In genomic region chr6:47180633-47181032, GRCh38 we compare ENCODE assay signal across 12 cellular contexts.
DNase-seq lines count a peak whose midpoint lies in the region; ATAC-seq, FAIRE-seq and TF ChIP-seq lines count a peak whose summit lies in the region.
"Had no signal": no experiment of that assay in that cellular context is flagged by ENCODE, and none has a peak within 500 bp of the region (broad histone marks: within the 10 kb centered on the region; RNA-seq: fewer than 3 reads in every experiment).

No MANE protein-coding gene starts in this region.

- H3K9ac ChIP-seq in keratinocyte (ENCODE audit: control insufficient read depth, extremely low read depth, insufficient read depth, low read length) = no peak overlapping the region
- no peak overlapping the region for H3K9ac ChIP-seq in kidney (ENCODE audit: low read length in 2 of 2)

- no peak overlapping the region for H2AFZ ChIP-seq in keratinocyte (ENCODE audit: control insufficient read depth, low read length)

- no peaks in the 10 kb centered on the region for H4K20me1 ChIP-seq in keratinocyte (ENCODE audit: control insufficient read depth, extremely low read depth, insufficient read depth, low read length)

- peaks cover 11% of the 10 kb centered on the region for H3K4me1 ChIP-seq in keratinocyte (ENCODE audit: control insufficient read depth, extremely low read depth, insufficient read depth, low read length)
- no peaks in the 10 kb centered on the region for H3K4me1 ChIP-seq in kidney (ENCODE audit: control insufficient read depth in 1 of 2, insufficient read depth in 1 of 2, low read depth in 1 of 2, low read length in 2 of 2)
- H3K4me1 ChIP-seq: spleen had no signal

- H3K27me3 ChIP-seq in keratinocyte (ENCODE audit: control insufficient read depth, extremely low read depth, insufficient read depth, low read length) = no peaks in the 10 kb centered on the region
- H3K27me3 ChIP-seq: MG63, spleen had no signal

- intact Hi-C loops in kidney (cut with DNase I) = no loop called here

- no peaks in the 10 kb centered on the region for H3K79me2 ChIP-seq in keratinocyte (ENCODE audit: control insufficient read depth, insufficient read depth, low read length)

- TF ChIP-seq CTCF in keratinocyte (optimal IDR thresholded peaks at IDR 0.05 in 1 of 3, IDR thresholded peaks at IDR 0.05 in 1 of 3, conservative IDR thresholded peaks at IDR 0.05 in 1 of 3; ENCODE audit: extremely low read depth in 1 of 3, insufficient read depth in 2 of 3, low read length in 3 of 3) (peak in 2 of 3 experiments; percentile 28 to 43), kidney (IDR thresholded peaks at IDR 0.05; ENCODE audit: borderline replicate concordance, extremely low read depth, insufficient read depth) (no peak)

- peak; percentile 76 for FAIRE-seq in keratinocyte (lab: Jason Lieb, UNC)
- FAIRE-seq in kidney (lab: Jason Lieb, UNC) = no peak

- H3K9me3 ChIP-seq in keratinocyte (ENCODE audit: control insufficient read depth, low read depth, low read length) = no peaks in the 10 kb centered on the region
- H3K9me3 ChIP-seq in kidney (ENCODE audit: control insufficient read depth in 1 of 2, low read length in 2 of 2) = no peaks in the 10 kb centered on the region
- H3K9me3 ChIP-seq: MG63, spleen had no signal

- H3K4me2 ChIP-seq in keratinocyte (ENCODE audit: control insufficient read depth, extremely low read depth, insufficient read depth, low read depth, low read length) = peak overlapping the region; percentile 22

- no peak overlapping the region for H3K4me3 ChIP-seq in keratinocyte (ENCODE audit: control insufficient read depth in 2 of 3, extremely low read depth in 1 of 3, insufficient read depth in 2 of 3, low read depth in 1 of 3, low read length in 3 of 3)
- no peak overlapping the region for H3K4me3 ChIP-seq in kidney (ENCODE audit: low read length in 2 of 2)
- H3K4me3 ChIP-seq: MG63, spleen had no signal

- DNase-seq in Daoy (ENCODE audit: low read depth) (peak; percentile 94), HT-29 (ENCODE audit: low spot score) (peak; percentile 54), amniotic epithelial cell (ENCODE audit: low read depth) (peak; percentile 53), keratinocyte (ENCODE audit: low read depth, low spot score) (no peak), kidney (no peak), Ammon's horn (ENCODE audit: low spot score) (no peak)
- DNase-seq: MG63, NCI-H526 treated with DMSO at 0.1 percent for 48 hours, spleen had no signal

- dilution Hi-C loops in keratinocyte (cut with MboI; ENCODE audit: extremely low pct_ligation_motif_present, low sequenced_read_pairs) = no loop called here

- no peaks in the 10 kb centered on the region for H3K9me1 ChIP-seq in keratinocyte (ENCODE audit: control insufficient read depth, extremely low read depth, insufficient read depth, low read length)

- H3K36me3 ChIP-seq in keratinocyte (ENCODE audit: control insufficient read depth in 2 of 2, extremely low read depth in 1 of 2, insufficient read depth in 2 of 2, low read length in 2 of 2) (no peaks in the 10 kb centered on the region), kidney (ENCODE audit: control insufficient read depth in 1 of 2, insufficient read depth in 2 of 2, low read length in 2 of 2) (no peaks in the 10 kb centered on the region)
- H3K36me3 ChIP-seq: MG63, spleen had no signal

- peak overlapping the region; percentile 43 for H3K27ac ChIP-seq in keratinocyte (ENCODE audit: control insufficient read depth, insufficient read depth, low read length)
- no peak overlapping the region for H3K27ac ChIP-seq in kidney (ENCODE audit: low read depth in 2 of 2, low read length in 2 of 2)
- H3K27ac ChIP-seq: spleen had no signal

- ATAC-seq in GM18517 (IDR thresholded peaks at IDR 0.05; ENCODE audit: unreplicated experiment) (no peak), HG03378 (IDR thresholded peaks at IDR 0.05; ENCODE audit: unreplicated experiment) (no peak)
- ATAC-seq: natural killer cell treated with Interleukin-12 subunit alpha and Interleukin-12 subunit beta and Interleukin-15 and Interleukin-18, amount 100 ng/mL, for 72 hours had no signal

Comparison
In these comparisons a context has a peak if more than half of its experiments do, and no peak if none do; other contexts are left out.
1. DNase-seq: peak in Daoy (single experiment), HT-29 (single experiment) and amniotic epithelial cell (single experiment); none in keratinocyte (single experiment), kidney (single experiment) and Ammon's horn (single experiment).